Comparison of ENCODE assay signal across 7 cellular contexts in the genomic region with DNA sequence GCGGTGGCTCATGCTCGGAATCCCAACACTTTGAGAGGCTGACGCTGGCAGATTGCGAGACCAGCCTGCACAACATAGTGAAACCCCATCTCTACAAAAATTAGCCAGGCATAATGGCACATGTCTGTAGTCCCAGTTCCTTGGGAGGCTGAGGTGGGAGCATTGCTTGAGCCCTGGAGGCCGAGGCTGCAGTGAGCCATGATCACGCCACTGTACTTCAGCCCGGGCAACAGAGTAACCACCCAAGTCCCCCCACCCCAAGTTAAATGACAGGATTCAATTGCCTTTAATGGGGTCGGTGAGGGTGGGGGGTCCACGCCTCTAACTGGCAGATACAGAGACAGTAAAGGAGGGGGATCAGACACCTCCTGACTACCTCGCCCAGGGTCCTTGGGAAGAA. TPM values are rescaled to one million over a fixed set of nuclear protein-coding genes. Genes with fewer than 3 reads are reported as not detected.
"Had no signal": no experiment of that assay in that cellular context is flagged by ENCODE, and none has a peak within 500 bp of the region (broad histone marks: within the 10 kb centered on the region; RNA-seq: fewer than 3 reads in every experiment).

No MANE protein-coding gene starts in this region.

- H3K27ac ChIP-seq: HL-60 had no signal

- H3K4me3 ChIP-seq: K562 had no signal

- DNase-seq: IMR-90, KBM-7, KG1 had no signal

- ATAC-seq: HepG2, K562 had no signal

RNA-seq across cellular contexts. Expression of gene EMP2, which starts 44.9 kb away (rescaled TPM):
- polyA plus RNA-seq: IgD-negative memory B cell had no signal
